1 cellular context compared by ENCODE assay signal in the genomic region with DNA sequence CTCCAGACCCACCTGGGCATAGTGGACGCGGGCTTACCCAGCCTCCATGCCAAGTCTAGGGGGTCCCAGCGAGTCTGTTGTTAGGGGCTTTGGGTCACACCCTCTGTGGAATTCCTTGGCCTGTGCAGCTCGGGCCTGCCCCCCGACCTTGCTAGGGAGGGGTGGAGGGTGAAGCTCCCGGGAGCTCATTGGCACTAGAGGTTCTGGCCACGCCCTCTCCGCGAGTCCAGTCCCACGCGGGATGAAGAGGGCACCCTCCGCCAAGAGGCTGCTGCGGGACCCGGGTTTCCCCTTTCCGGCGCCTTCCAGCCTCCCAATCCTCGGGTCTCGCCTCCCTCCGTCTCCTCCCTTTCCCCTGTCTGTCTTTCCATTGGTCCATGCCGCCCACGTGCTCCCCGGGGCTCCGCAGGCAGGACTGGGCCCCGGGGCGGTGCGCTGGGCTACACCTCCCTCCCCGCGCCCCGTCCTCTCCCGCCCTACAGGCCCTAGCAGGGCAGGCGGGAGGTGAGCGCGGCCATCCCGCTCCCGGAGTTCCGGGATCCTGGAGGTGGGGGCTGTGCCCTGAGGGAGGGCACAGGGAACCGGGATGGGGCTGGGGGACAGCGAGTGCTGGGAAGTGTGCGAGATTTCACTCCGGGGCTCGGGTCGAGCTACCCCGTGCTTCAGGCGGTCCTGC.
TF ChIP-seq lines count a peak whose summit lies in the region.

No MANE protein-coding gene starts in this region.

TF ChIP-seq in WTC11, 78 proteins besides CTCF, POLR2A, EP300 and RAD21 (continued from another document and continues in another):
- TF ChIP-seq, protein P1, sequence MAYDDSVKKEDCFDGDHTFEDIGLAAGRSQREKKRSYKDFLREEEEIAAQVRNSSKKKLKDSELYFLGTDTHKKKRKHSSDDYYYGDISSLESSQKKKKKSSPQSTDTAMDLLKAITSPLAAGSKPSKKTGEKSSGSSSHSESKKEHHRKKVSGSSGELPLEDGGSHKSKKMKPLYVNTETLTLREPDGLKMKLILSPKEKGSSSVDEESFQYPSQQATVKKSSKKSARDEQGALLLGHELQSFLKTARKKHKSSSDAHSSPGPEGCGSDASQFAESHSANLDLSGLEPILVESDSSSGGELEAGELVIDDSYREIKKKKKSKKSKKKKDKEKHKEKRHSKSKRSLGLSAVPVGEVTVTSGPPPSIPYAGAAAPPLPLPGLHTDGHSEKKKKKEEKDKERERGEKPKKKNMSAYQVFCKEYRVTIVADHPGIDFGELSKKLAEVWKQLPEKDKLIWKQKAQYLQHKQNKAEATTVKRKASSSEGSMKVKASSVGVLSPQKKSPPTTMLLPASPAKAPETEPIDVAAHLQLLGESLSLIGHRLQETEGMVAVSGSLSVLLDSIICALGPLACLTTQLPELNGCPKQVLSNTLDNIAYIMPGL (CRISPR knock-in tag; IDR thresholded peaks at IDR 0.05): no peak; the same call in 1 of the 2 replicates
- TF ChIP-seq TCF7 (CRISPR knock-in tag; IDR thresholded peaks at IDR 0.05; ENCODE audit: low read depth): no peak
- TF ChIP-seq PRRX2 (CRISPR knock-in tag; IDR thresholded peaks at IDR 0.05): no peak
- no peak for TF ChIP-seq HMGA2 (CRISPR knock-in tag; IDR thresholded peaks at IDR 0.05)
- TF ChIP-seq, protein P2, sequence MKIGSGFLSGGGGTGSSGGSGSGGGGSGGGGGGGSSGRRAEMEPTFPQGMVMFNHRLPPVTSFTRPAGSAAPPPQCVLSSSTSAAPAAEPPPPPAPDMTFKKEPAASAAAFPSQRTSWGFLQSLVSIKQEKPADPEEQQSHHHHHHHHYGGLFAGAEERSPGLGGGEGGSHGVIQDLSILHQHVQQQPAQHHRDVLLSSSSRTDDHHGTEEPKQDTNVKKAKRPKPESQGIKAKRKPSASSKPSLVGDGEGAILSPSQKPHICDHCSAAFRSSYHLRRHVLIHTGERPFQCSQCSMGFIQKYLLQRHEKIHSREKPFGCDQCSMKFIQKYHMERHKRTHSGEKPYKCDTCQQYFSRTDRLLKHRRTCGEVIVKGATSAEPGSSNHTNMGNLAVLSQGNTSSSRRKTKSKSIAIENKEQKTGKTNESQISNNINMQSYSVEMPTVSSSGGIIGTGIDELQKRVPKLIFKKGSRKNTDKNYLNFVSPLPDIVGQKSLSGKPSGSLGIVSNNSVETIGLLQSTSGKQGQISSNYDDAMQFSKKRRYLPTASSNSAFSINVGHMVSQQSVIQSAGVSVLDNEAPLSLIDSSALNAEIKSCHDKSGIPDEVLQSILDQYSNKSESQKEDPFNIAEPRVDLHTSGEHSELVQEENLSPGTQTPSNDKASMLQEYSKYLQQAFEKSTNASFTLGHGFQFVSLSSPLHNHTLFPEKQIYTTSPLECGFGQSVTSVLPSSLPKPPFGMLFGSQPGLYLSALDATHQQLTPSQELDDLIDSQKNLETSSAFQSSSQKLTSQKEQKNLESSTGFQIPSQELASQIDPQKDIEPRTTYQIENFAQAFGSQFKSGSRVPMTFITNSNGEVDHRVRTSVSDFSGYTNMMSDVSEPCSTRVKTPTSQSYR (CRISPR knock-in tag; IDR thresholded peaks at IDR 0.05): peak; percentile 48; the same call in 1 of the 2 replicates
- no peak for TF ChIP-seq JUN (CRISPR knock-in tag; IDR thresholded peaks at IDR 0.05)
- TF ChIP-seq, protein P3, sequence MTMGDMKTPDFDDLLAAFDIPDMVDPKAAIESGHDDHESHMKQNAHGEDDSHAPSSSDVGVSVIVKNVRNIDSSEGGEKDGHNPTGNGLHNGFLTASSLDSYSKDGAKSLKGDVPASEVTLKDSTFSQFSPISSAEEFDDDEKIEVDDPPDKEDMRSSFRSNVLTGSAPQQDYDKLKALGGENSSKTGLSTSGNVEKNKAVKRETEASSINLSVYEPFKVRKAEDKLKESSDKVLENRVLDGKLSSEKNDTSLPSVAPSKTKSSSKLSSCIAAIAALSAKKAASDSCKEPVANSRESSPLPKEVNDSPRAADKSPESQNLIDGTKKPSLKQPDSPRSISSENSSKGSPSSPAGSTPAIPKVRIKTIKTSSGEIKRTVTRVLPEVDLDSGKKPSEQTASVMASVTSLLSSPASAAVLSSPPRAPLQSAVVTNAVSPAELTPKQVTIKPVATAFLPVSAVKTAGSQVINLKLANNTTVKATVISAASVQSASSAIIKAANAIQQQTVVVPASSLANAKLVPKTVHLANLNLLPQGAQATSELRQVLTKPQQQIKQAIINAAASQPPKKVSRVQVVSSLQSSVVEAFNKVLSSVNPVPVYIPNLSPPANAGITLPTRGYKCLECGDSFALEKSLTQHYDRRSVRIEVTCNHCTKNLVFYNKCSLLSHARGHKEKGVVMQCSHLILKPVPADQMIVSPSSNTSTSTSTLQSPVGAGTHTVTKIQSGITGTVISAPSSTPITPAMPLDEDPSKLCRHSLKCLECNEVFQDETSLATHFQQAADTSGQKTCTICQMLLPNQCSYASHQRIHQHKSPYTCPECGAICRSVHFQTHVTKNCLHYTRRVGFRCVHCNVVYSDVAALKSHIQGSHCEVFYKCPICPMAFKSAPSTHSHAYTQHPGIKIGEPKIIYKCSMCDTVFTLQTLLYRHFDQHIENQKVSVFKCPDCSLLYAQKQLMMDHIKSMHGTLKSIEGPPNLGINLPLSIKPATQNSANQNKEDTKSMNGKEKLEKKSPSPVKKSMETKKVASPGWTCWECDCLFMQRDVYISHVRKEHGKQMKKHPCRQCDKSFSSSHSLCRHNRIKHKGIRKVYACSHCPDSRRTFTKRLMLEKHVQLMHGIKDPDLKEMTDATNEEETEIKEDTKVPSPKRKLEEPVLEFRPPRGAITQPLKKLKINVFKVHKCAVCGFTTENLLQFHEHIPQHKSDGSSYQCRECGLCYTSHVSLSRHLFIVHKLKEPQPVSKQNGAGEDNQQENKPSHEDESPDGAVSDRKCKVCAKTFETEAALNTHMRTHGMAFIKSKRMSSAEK (CRISPR knock-in tag; IDR thresholded peaks at IDR 0.05; ENCODE audit: borderline replicate concordance): no peak
- TF ChIP-seq, protein P4, sequence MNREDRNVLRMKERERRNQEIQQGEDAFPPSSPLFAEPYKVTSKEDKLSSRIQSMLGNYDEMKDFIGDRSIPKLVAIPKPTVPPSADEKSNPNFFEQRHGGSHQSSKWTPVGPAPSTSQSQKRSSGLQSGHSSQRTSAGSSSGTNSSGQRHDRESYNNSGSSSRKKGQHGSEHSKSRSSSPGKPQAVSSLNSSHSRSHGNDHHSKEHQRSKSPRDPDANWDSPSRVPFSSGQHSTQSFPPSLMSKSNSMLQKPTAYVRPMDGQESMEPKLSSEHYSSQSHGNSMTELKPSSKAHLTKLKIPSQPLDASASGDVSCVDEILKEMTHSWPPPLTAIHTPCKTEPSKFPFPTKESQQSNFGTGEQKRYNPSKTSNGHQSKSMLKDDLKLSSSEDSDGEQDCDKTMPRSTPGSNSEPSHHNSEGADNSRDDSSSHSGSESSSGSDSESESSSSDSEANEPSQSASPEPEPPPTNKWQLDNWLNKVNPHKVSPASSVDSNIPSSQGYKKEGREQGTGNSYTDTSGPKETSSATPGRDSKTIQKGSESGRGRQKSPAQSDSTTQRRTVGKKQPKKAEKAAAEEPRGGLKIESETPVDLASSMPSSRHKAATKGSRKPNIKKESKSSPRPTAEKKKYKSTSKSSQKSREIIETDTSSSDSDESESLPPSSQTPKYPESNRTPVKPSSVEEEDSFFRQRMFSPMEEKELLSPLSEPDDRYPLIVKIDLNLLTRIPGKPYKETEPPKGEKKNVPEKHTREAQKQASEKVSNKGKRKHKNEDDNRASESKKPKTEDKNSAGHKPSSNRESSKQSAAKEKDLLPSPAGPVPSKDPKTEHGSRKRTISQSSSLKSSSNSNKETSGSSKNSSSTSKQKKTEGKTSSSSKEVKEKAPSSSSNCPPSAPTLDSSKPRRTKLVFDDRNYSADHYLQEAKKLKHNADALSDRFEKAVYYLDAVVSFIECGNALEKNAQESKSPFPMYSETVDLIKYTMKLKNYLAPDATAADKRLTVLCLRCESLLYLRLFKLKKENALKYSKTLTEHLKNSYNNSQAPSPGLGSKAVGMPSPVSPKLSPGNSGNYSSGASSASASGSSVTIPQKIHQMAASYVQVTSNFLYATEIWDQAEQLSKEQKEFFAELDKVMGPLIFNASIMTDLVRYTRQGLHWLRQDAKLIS (CRISPR knock-in tag; IDR thresholded peaks at IDR 0.05; ENCODE audit: borderline replicate concordance): no peak
- TF ChIP-seq, protein P5, sequence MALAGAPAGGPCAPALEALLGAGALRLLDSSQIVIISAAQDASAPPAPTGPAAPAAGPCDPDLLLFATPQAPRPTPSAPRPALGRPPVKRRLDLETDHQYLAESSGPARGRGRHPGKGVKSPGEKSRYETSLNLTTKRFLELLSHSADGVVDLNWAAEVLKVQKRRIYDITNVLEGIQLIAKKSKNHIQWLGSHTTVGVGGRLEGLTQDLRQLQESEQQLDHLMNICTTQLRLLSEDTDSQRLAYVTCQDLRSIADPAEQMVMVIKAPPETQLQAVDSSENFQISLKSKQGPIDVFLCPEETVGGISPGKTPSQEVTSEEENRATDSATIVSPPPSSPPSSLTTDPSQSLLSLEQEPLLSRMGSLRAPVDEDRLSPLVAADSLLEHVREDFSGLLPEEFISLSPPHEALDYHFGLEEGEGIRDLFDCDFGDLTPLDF (CRISPR knock-in tag; IDR thresholded peaks at IDR 0.05): 0 out of 2 replicates have a peak, but pooled peaks have one; percentile 46
- TF ChIP-seq CBFB (CRISPR knock-in tag; IDR thresholded peaks at IDR 0.05; ENCODE audit: low read depth): 0 out of 2 replicates have a peak, but pooled peaks have one; percentile 2
- TF ChIP-seq, protein P6, sequence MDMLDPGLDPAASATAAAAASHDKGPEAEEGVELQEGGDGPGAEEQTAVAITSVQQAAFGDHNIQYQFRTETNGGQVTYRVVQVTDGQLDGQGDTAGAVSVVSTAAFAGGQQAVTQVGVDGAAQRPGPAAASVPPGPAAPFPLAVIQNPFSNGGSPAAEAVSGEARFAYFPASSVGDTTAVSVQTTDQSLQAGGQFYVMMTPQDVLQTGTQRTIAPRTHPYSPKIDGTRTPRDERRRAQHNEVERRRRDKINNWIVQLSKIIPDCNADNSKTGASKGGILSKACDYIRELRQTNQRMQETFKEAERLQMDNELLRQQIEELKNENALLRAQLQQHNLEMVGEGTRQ (CRISPR knock-in tag; IDR thresholded peaks at IDR 0.05): peak; percentile 99
- TF ChIP-seq, protein P7, sequence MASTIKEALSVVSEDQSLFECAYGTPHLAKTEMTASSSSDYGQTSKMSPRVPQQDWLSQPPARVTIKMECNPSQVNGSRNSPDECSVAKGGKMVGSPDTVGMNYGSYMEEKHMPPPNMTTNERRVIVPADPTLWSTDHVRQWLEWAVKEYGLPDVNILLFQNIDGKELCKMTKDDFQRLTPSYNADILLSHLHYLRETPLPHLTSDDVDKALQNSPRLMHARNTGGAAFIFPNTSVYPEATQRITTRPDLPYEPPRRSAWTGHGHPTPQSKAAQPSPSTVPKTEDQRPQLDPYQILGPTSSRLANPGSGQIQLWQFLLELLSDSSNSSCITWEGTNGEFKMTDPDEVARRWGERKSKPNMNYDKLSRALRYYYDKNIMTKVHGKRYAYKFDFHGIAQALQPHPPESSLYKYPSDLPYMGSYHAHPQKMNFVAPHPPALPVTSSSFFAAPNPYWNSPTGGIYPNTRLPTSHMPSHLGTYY (CRISPR knock-in tag; IDR thresholded peaks at IDR 0.05): no peak
- TF ChIP-seq, protein P8, sequence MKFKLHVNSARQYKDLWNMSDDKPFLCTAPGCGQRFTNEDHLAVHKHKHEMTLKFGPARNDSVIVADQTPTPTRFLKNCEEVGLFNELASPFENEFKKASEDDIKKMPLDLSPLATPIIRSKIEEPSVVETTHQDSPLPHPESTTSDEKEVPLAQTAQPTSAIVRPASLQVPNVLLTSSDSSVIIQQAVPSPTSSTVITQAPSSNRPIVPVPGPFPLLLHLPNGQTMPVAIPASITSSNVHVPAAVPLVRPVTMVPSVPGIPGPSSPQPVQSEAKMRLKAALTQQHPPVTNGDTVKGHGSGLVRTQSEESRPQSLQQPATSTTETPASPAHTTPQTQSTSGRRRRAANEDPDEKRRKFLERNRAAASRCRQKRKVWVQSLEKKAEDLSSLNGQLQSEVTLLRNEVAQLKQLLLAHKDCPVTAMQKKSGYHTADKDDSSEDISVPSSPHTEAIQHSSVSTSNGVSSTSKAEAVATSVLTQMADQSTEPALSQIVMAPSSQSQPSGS (CRISPR knock-in tag; IDR thresholded peaks at IDR 0.05; ENCODE audit: borderline replicate concordance, low read depth): no peak
- no peak for TF ChIP-seq ZBTB21 (CRISPR knock-in tag; IDR thresholded peaks at IDR 0.05; ENCODE audit: borderline replicate concordance)
- TF ChIP-seq ZNF232 (CRISPR knock-in tag; IDR thresholded peaks at IDR 0.05): peak; percentile 86; the same call in 1 of the 2 replicates
- no peak for TF ChIP-seq MXD4 (CRISPR knock-in tag; IDR thresholded peaks at IDR 0.05; ENCODE audit: borderline replicate concordance)
- TF ChIP-seq, protein P9, sequence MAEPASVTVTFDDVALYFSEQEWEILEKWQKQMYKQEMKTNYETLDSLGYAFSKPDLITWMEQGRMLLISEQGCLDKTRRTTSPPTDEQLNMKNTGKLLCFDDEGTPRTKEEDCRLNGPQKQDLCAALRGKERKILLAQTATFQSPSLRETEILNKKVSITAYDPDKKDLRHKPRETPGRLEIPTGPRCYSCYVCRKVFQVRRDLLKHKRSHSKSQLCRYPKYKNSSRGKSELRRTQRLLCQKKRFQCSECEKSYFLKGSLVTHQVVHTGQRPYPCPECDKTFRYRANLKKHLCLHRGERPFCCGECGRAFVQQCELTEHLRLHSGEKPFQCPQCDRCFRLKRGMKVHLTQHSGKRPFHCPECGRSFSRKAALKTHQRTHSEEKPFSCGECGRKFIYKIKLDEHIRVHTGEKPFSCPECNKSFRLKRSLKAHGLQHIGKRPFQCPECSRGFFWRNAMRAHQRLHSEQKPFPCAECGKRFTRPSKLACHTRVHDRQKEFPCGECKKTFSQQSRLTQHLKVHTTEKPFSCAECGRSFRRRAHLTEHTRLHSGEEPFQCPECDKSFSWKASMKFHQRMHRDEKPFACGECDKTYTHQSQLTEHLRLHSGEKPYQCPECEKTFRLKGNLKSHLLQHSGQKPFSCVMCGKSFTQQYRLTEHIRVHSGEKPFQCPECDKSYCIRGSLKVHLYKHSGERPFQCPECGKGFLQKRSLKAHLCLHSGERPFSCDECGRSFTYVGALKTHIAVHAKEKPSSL (CRISPR knock-in tag; conservative IDR thresholded peaks at IDR 0.05): no peak
- no peak for TF ChIP-seq ZNF423 (CRISPR knock-in tag; IDR thresholded peaks at IDR 0.05)
- TF ChIP-seq, protein P10, sequence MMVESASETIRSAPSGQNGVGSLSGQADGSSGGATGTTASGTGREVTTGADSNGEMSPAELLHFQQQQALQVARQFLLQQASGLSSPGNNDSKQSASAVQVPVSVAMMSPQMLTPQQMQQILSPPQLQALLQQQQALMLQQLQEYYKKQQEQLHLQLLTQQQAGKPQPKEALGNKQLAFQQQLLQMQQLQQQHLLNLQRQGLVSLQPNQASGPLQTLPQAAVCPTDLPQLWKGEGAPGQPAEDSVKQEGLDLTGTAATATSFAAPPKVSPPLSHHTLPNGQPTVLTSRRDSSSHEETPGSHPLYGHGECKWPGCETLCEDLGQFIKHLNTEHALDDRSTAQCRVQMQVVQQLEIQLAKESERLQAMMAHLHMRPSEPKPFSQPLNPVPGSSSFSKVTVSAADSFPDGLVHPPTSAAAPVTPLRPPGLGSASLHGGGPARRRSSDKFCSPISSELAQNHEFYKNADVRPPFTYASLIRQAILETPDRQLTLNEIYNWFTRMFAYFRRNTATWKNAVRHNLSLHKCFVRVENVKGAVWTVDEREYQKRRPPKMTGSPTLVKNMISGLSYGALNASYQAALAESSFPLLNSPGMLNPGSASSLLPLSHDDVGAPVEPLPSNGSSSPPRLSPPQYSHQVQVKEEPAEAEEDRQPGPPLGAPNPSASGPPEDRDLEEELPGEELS (CRISPR knock-in tag; IDR thresholded peaks at IDR 0.05): 0 out of 2 replicates have a peak, but pooled peaks have one; percentile 34
- TF ChIP-seq IRF2 (CRISPR knock-in tag; IDR thresholded peaks at IDR 0.05; ENCODE audit: borderline replicate concordance, low read depth): no peak
- peak; percentile 17; the same call in 1 of the 2 replicates for TF ChIP-seq FOXP1 (CRISPR knock-in tag; IDR thresholded peaks at IDR 0.05; ENCODE audit: borderline replicate concordance)
- TF ChIP-seq, protein P11, sequence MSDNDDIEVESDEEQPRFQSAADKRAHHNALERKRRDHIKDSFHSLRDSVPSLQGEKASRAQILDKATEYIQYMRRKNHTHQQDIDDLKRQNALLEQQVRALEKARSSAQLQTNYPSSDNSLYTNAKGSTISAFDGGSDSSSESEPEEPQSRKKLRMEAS (CRISPR knock-in tag; IDR thresholded peaks at IDR 0.05): peak; percentile 61
- no peak for TF ChIP-seq FOXJ3 (CRISPR knock-in tag; IDR thresholded peaks at IDR 0.05; ENCODE audit: borderline replicate concordance)
- no peak for TF ChIP-seq OVOL2 (CRISPR knock-in tag; IDR thresholded peaks at IDR 0.05; ENCODE audit: borderline replicate concordance)
